24 cellular contexts compared by ENCODE assay signal in genomic region chrY:7299960-7300359, GRCh38.
DNase-seq lines count a peak whose midpoint lies in the region; ATAC-seq, FAIRE-seq and TF ChIP-seq lines count a peak whose summit lies in the region.
"Had no signal": no experiment of that assay in that cellular context is flagged by ENCODE, and none has a peak within 500 bp of the region (broad histone marks: within the 10 kb centered on the region; RNA-seq: fewer than 3 reads in every experiment).

No MANE protein-coding gene starts in this region.

- POLR2A ChIA-PET in activated CD4-positive, alpha-beta T cell treated with anti-CD3 and anti-CD28 coated beads for 36 hours (lab: Charles Lee): no interaction called here
- POLR2A ChIA-PET in naive thymus-derived CD4-positive, alpha-beta T cell (lab: Charles Lee): no interaction called here

- no peaks in the 10 kb centered on the region for H3K9me3 Mint-ChIP-seq in activated CD4-positive, alpha-beta T cell treated with anti-CD3 and anti-CD28 coated beads for 36 hours (ENCODE audit: low read depth)
- H3K9me3 Mint-ChIP-seq in activated T-helper 17 cell treated with anti-CD3 and anti-CD28 coated beads, Interleukin-2, amount 50 U/mL, for 72 hours: no peaks in the 10 kb centered on the region
- H3K9me3 Mint-ChIP-seq in naive thymus-derived CD4-positive, alpha-beta T cell: no peaks in the 10 kb centered on the region
- H3K9me3 Mint-ChIP-seq: naive B cell had no signal

- no peak for FAIRE-seq in GM12891 (lab: Jason Lieb, UNC)
- FAIRE-seq: A549, GM12892, kidney had no signal

- CTCF ChIA-PET in activated CD4-positive, alpha-beta T cell treated with anti-CD3 and anti-CD28 coated beads for 36 hours (lab: Charles Lee): interaction anchor here (2.2 kb wide), 1 partner anchor 10 kb away, joined by 6 read pairs; no protein-coding TSS in a partner anchor
- CTCF ChIA-PET in naive thymus-derived CD4-positive, alpha-beta T cell (lab: Charles Lee): no interaction called here

- no peaks in the 10 kb centered on the region for H3K9me3 ChIP-seq in naive thymus-derived CD4-positive, alpha-beta T cell (ENCODE audit: control insufficient read depth in 2 of 3, low read length in 3 of 3)
- H3K9me3 ChIP-seq: A549 had no signal

- no peak overlapping the region for H3K27ac ChIP-seq in naive thymus-derived CD4-positive, alpha-beta T cell (ENCODE audit: low read depth, low read length)
- H3K27ac ChIP-seq: A549, epithelial cell of prostate, parathyroid adenoma had no signal

- TF ChIP-seq POLR2A in GM12891 (IDR thresholded peaks at IDR 0.05; ENCODE audit: low read depth, low read length): no peak

- intact Hi-C loops in activated CD4-positive, alpha-beta T cell treated with anti-CD3 and anti-CD28 coated beads for 36 hours (cut with DNase I, micrococcal nuclease): no loop called here
- intact Hi-C loops in naive thymus-derived CD4-positive, alpha-beta T cell (cut with micrococcal nuclease): no loop called here

- peaks cover 61% of the 10 kb centered on the region for H3K4me1 Mint-ChIP-seq in activated CD4-positive, alpha-beta T cell treated with anti-CD3 and anti-CD28 coated beads for 36 hours
- peaks cover 34% of the 10 kb centered on the region for H3K4me1 Mint-ChIP-seq in activated T-helper 17 cell treated with anti-CD3 and anti-CD28 coated beads, Interleukin-2, amount 50 U/mL, for 72 hours
- H3K4me1 Mint-ChIP-seq in naive thymus-derived CD4-positive, alpha-beta T cell: peaks cover 0 to 68% (median 33%) of the 10 kb centered on the region in 7 donors

- peaks cover 21 to 31% of the 10 kb centered on the region in 2 donors for H3K4me1 ChIP-seq in naive thymus-derived CD4-positive, alpha-beta T cell (ENCODE audit: control insufficient read depth in 2 of 2, insufficient read depth in 2 of 2, low read length in 2 of 2)
- H3K4me1 ChIP-seq: A549, parathyroid adenoma had no signal

- no peak for ATAC-seq in activated CD4-positive, alpha-beta T cell treated with anti-CD3 and anti-CD28 coated beads for 36 hours
- peak; percentile 73 for ATAC-seq in activated T-helper 17 cell treated with anti-CD3 and anti-CD28 coated beads, Interleukin-2, amount 50 U/mL, for 72 hours (replicated peaks)
- peak; percentile 63 for ATAC-seq in naive thymus-derived CD4-positive, alpha-beta T cell
- ATAC-seq in HG02885 (IDR thresholded peaks at IDR 0.05; ENCODE audit: poor library complexity, unreplicated experiment): no peak
- ATAC-seq: A549, sciatic nerve had no signal

- no peaks in the 10 kb centered on the region for H3K27me3 ChIP-seq in naive thymus-derived CD4-positive, alpha-beta T cell (ENCODE audit: control insufficient read depth in 2 of 2, insufficient read depth in 2 of 2, low read length in 2 of 2)

- H3K27me3 Mint-ChIP-seq in activated CD4-positive, alpha-beta T cell treated with anti-CD3 and anti-CD28 coated beads for 36 hours: no peaks in the 10 kb centered on the region
- H3K27me3 Mint-ChIP-seq in activated T-helper 17 cell treated with anti-CD3 and anti-CD28 coated beads, Interleukin-2, amount 50 U/mL, for 72 hours: no peaks in the 10 kb centered on the region
- no peaks in the 10 kb centered on the region for H3K27me3 Mint-ChIP-seq in naive thymus-derived CD4-positive, alpha-beta T cell
- H3K27me3 Mint-ChIP-seq: naive B cell had no signal

- no peak overlapping the region for H3K4me3 Mint-ChIP-seq in activated CD4-positive, alpha-beta T cell treated with anti-CD3 and anti-CD28 coated beads for 36 hours
- peak overlapping the region; percentile 52 for H3K4me3 Mint-ChIP-seq in activated T-helper 17 cell treated with anti-CD3 and anti-CD28 coated beads, Interleukin-2, amount 50 U/mL, for 72 hours
- peak overlapping the region in 5 of 10 donors; percentile 13 to 67 (median 42) for H3K4me3 Mint-ChIP-seq in naive thymus-derived CD4-positive, alpha-beta T cell

- no peaks in the 10 kb centered on the region for H3K36me3 ChIP-seq in naive thymus-derived CD4-positive, alpha-beta T cell (ENCODE audit: control insufficient read depth in 2 of 3, insufficient read depth in 3 of 3, low read length in 3 of 3)

- no peak for DNase-seq in activated CD4-positive, alpha-beta T cell treated with anti-CD3 and anti-CD28 coated beads for 36 hours
- no peak for DNase-seq in activated CD4-positive, alpha-beta T cell treated with anti-CD3 and anti-CD28 coated beads, Interleukin-2, amount 50 U/mL, for 1 hour
- DNase-seq in DMS79 (lab: John Stamatoyannopoulos, UW) (peak; percentile 37), GM12891 (ENCODE audit: insufficient read length, low spot score) (no peak), OCI-M2 (lab: John Stamatoyannopoulos, UW; ENCODE audit: unreplicated experiment) (no peak)
- DNase-seq in naive thymus-derived CD4-positive, alpha-beta T cell: no peak
- DNase-seq: C1 segment of cervical spinal cord; foreskin melanocyte; kidney; mammary epithelial cell; MM.1S; naive B cell; NCI-H1436 treated with DMSO at 0.1 percent for 48 hours; NCI-H774; OCI-M1; SHP77; stimulated activated CD4-positive, alpha-beta T cell treated with anti-CD3 and anti-CD28 coated beads, Interleukin-2, amount 100 ng/mL, for 24 hours had no signal

- H3K27ac Mint-ChIP-seq in activated CD4-positive, alpha-beta T cell treated with anti-CD3 and anti-CD28 coated beads for 36 hours: peak overlapping the region; percentile 63
- H3K27ac Mint-ChIP-seq in activated T-helper 17 cell treated with anti-CD3 and anti-CD28 coated beads, Interleukin-2, amount 50 U/mL, for 72 hours: peak overlapping the region; percentile 46
- H3K27ac Mint-ChIP-seq in naive thymus-derived CD4-positive, alpha-beta T cell: peak overlapping the region in 5 of 9 donors; percentile 42 to 76 (median 47)

- H3K36me3 Mint-ChIP-seq in activated CD4-positive, alpha-beta T cell treated with anti-CD3 and anti-CD28 coated beads for 36 hours (ENCODE audit: low read depth): peaks cover 41% of the 10 kb centered on the region
- H3K36me3 Mint-ChIP-seq in activated T-helper 17 cell treated with anti-CD3 and anti-CD28 coated beads, Interleukin-2, amount 50 U/mL, for 72 hours (ENCODE audit: low read depth): peaks cover 90% of the 10 kb centered on the region
- H3K36me3 Mint-ChIP-seq in naive thymus-derived CD4-positive, alpha-beta T cell: peaks cover 0 to 25% (median 0%) of the 10 kb centered on the region in 5 donors
- H3K36me3 Mint-ChIP-seq: naive B cell had no signal

- no peak overlapping the region for H3K4me3 ChIP-seq in naive thymus-derived CD4-positive, alpha-beta T cell (ENCODE audit: low read length)
- H3K4me3 ChIP-seq: A549 had no signal

TF ChIP-seq in GM12891, 5 proteins besides CTCF, POLR2A, EP300 and RAD21:
- TF ChIP-seq PAX5 (IDR thresholded peaks at IDR 0.05; ENCODE audit: insufficient read depth, low read length, severe bottlenecking): no peak
- no peak for TF ChIP-seq TAF1 (IDR thresholded peaks at IDR 0.05; ENCODE audit: low read depth, low read length)
- no peak for TF ChIP-seq POU2F2 (IDR thresholded peaks at IDR 0.05; ENCODE audit: low read depth, low read length)
- TF ChIP-seq SPI1 (IDR thresholded peaks at IDR 0.05; ENCODE audit: low read depth, low read length): no peak
- TF ChIP-seq POLR2AphosphoS5 (IDR thresholded peaks at IDR 0.05; ENCODE audit: low read depth, low read length): no peak

Comparison
In these comparisons a context has a peak if more than half of its experiments do, and no peak if none do; other contexts are left out.
1. ATAC-seq: peak in activated T-helper 17 cell treated with anti-CD3 and anti-CD28 coated beads, Interleukin-2, amount 50 U/mL, for 72 hours (single experiment) and naive thymus-derived CD4-positive, alpha-beta T cell (single experiment); none in activated CD4-positive, alpha-beta T cell treated with anti-CD3 and anti-CD28 coated beads for 36 hours (single experiment) and HG02885 (single experiment).
2. Peak in every context shown above with its lines, with median percentiles within 50 percentile points of each other: H3K27ac Mint-ChIP-seq.